Comparison of ENCODE assay signal across 9 cellular contexts in genomic region chr15:59349715-59350420, GRCh38. TPM values are rescaled to one million over a fixed set of nuclear protein-coding genes. Genes with fewer than 3 reads are reported as not detected.
A peak's percentile ranks its signal among the peaks of the same experiment; 100 is the strongest.
DNase-seq lines count a peak whose midpoint lies in the region; ATAC-seq lines count a peak whose summit lies in the region.
"Had no signal": no experiment of that assay in that cellular context is flagged by ENCODE, and none has a peak within 500 bp of the region (broad histone marks: within the 10 kb centered on the region; RNA-seq: fewer than 3 reads in every experiment).

No MANE protein-coding gene starts in this region.

- 61 to 67% methylated on average over 4 of the region's 4 CpGs for WGBS in esophagus, 2 donors

- H3K9me3 ChIP-seq in esophagus (ENCODE audit: control insufficient read depth in 2 of 2, insufficient read depth in 1 of 2, low read depth in 1 of 2, low read length in 1 of 2) = no peaks in the 10 kb centered on the region
- H3K9me3 ChIP-seq: BLaER1 had no signal

- H3K4me3 ChIP-seq in esophagus (ENCODE audit: low read depth in 1 of 2, low read length in 2 of 2) = no peak overlapping the region
- H3K4me3 ChIP-seq: BLaER1 had no signal

- H3K36me3 ChIP-seq in esophagus (ENCODE audit: control insufficient read depth in 2 of 2, insufficient read depth in 2 of 2, low read length in 1 of 2) = no peaks in the 10 kb centered on the region
- H3K36me3 ChIP-seq: BLaER1 had no signal

- no peak for ATAC-seq in HG02759 (IDR thresholded peaks at IDR 0.05; ENCODE audit: unreplicated experiment)
- no peak for ATAC-seq in HG03439 (IDR thresholded peaks at IDR 0.05; ENCODE audit: unreplicated experiment)

- DNase-seq in SIG-M5 treated with dmso at 0.1 percent for 504 hours (lab: John Stamatoyannopoulos, UW; ENCODE audit: unreplicated experiment) (peak; percentile 14), SIG-M5 (lab: John Stamatoyannopoulos, UW) (no peak), RPMI7951 (ENCODE audit: low read depth) (peak; percentile 92), pulmonary artery endothelial cell (ENCODE audit: low read depth, low spot score) (peak; percentile 82), SHP77 (lab: John Stamatoyannopoulos, UW) (no peak)

- peak overlapping the region; percentile 82 to 87 for H3K27ac ChIP-seq in esophagus (ENCODE audit: low read depth in 2 of 2, low read length in 1 of 2)
- H3K27ac ChIP-seq: BLaER1 had no signal

- H3K4me1 ChIP-seq in esophagus (ENCODE audit: control insufficient read depth in 2 of 2, insufficient read depth in 2 of 2, low read length in 1 of 2) = no peaks in the 10 kb centered on the region

- H3K27me3 ChIP-seq in esophagus (ENCODE audit: control insufficient read depth in 1 of 2, insufficient read depth in 2 of 2, low read length in 2 of 2) = no peaks in the 10 kb centered on the region
- H3K27me3 ChIP-seq: BLaER1 had no signal

RNA-seq across cellular contexts. Expression of gene MYO1E, which starts 22.8 kb away (rescaled TPM):
- 55.2 and 81.3 TPM in 2 replicates for total RNA-seq in RPMI7951 (2014; rRNA removed; shearing (Covaris generic))
- 10 to 100 TPM; 39.6 to 43.3 TPM for polyA plus RNA-seq in esophagus
- total RNA-seq in pulmonary artery endothelial cell = 115 and 117 TPM in 2 replicates

Comparison
In these comparisons a context has a peak if more than half of its experiments do, and no peak if none do; other contexts are left out.
1. DNase-seq: peak in SIG-M5 treated with dmso at 0.1 percent for 504 hours (single experiment), RPMI7951 (single experiment) and pulmonary artery endothelial cell (single experiment); none in SIG-M5 (single experiment) and SHP77 (0 of 2).